Comparison of ENCODE assay signal across 24 cellular contexts in the genomic region with DNA sequence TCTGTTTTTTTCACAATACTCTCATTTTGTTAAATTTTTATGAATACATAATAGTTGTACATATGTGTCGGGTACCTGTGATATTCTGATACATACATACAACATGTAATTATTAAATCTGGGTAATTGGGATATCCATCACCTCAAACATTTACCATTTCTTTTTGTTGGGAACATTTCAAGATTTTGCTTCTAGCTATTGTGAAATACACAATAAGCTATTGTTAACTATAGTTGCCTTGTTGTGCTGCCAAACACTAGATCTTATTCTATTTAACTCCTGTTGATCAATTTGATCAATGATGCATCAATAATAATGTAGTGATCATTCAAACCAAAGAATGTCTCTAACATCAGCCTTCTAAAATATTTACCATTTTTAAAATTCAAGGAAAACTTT.
"Had no signal": no experiment of that assay in that cellular context is flagged by ENCODE, and none has a peak within 500 bp of the region (broad histone marks: within the 10 kb centered on the region; RNA-seq: fewer than 3 reads in every experiment).

No MANE protein-coding gene starts in this region.

- ATAC-seq: activated CD4-positive, CD25-positive, alpha-beta regulatory T cell treated with anti-CD3 and anti-CD28 coated beads, Interleukin-2, amount 50 U/mL, for 24 hours; activated CD8-positive, alpha-beta T cell treated with anti-CD3 and anti-CD28 coated beads for 36 hours; activated T-cell treated with anti-CD3 and anti-CD28 coated beads, Interleukin-2, amount 50 U/mL, for 4 hours; activated T-helper 17 cell treated with anti-CD3 and anti-CD28 coated beads, Interleukin-2, amount 50 U/mL, for 72 hours; esophagus mucosa had no signal

- H3K4me1 ChIP-seq: colonic mucosa had no signal

- H3K27ac ChIP-seq: colonic mucosa, VCaP had no signal

- H3K9me3 ChIP-seq: colonic mucosa had no signal

- FAIRE-seq: astrocyte had no signal

- H3K36me3 ChIP-seq: colonic mucosa had no signal

- H3K4me3 ChIP-seq: colonic mucosa had no signal

- DNase-seq: activated B cell treated with CpG ODN at 0.5 μM for 24 hours; activated CD4-positive, alpha-beta T cell treated with anti-CD3 and anti-CD28 coated beads for 48 hours; activated CD4-positive, alpha-beta T cell treated with anti-CD3 and anti-CD28 coated beads, Interleukin-2, amount 50 U/mL, for 1 hour; activated CD4-positive, alpha-beta T cell treated with anti-CD3 and anti-CD28 coated beads, Interleukin-2, amount 50 U/mL, for 48 hours; activated CD8-positive, alpha-beta memory T cell treated with anti-CD3 and anti-CD28 coated beads for 24 hours; activated CD8-positive, alpha-beta T cell treated with anti-CD3 and anti-CD28 coated beads for 36 hours; activated effector memory CD4-positive, alpha-beta T cell treated with Interleukin-2 at 50 U/mL for 16 hours; activated gamma-delta T cell treated with Interleukin-2 at 50 U/mL for 16 hours; activated naive CD4-positive, alpha-beta T cell treated with anti-CD3 and anti-CD28 coated beads, Interleukin-2, amount 50 U/mL, for 16 hours; activated naive CD4-positive, alpha-beta T cell treated with Interleukin-2 at 50 U/mL for 16 hours; activated T-cell treated with anti-CD3 and anti-CD28 coated beads, Interleukin-2, amount 50 U/mL, for 4 hours; amniotic stem cell; anterior cingulate cortex; caudate nucleus; colonic mucosa; effector CD8-positive, alpha-beta T cell; foreskin fibroblast; head of caudate nucleus; T-helper 2 cell had no signal

- H3K27me3 ChIP-seq: colonic mucosa had no signal
